2 cellular contexts compared by ENCODE assay signal in the genomic region with DNA sequence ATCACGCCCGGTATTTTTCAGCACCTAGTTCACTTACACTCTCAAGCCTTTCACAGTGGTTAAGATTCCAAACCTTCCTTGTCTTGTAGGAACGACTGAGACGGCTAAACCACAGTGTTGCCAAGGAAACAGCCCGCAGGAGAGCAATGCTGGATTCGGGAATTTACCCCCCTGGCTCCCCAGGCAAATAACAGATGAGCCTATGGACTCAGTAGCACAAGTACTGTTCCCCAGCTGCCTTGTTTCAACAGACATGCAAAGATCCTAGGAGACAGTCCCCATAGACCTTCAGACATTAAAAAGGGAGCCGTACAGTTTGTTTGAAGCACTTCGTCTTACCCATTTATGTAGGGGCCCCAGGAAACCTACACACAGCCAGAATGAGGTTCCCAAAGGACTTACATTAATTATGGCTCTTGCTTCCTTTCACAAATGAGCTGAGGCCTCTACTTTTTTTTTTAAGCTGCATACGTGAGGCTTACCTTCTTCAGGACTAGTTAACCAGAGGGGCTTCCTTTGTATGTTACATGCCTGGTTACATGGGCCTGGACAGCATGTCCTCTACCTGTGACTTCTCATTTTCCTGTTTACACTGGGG.
TF ChIP-seq lines count a peak whose summit lies in the region.

No MANE protein-coding gene starts in this region.

TF ChIP-seq in HepG2, 621 proteins besides CTCF, POLR2A, EP300 and RAD21:
- TF ChIP-seq, protein P1, sequence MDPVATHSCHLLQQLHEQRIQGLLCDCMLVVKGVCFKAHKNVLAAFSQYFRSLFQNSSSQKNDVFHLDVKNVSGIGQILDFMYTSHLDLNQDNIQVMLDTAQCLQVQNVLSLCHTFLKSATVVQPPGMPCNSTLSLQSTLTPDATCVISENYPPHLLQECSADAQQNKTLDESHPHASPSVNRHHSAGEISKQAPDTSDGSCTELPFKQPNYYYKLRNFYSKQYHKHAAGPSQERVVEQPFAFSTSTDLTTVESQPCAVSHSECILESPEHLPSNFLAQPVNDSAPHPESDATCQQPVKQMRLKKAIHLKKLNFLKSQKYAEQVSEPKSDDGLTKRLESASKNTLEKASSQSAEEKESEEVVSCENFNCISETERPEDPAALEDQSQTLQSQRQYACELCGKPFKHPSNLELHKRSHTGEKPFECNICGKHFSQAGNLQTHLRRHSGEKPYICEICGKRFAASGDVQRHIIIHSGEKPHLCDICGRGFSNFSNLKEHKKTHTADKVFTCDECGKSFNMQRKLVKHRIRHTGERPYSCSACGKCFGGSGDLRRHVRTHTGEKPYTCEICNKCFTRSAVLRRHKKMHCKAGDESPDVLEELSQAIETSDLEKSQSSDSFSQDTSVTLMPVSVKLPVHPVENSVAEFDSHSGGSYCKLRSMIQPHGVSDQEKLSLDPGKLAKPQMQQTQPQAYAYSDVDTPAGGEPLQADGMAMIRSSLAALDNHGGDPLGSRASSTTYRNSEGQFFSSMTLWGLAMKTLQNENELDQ (CRISPR knock-in tag; IDR thresholded peaks at IDR 0.05; ENCODE audit: borderline replicate concordance), result no peak
- TF ChIP-seq ZFYVE20 (CRISPR knock-in tag; IDR thresholded peaks at IDR 0.05; ENCODE audit: borderline replicate concordance, low read depth), result no peak
- peak; percentile 94 for TF ChIP-seq RBM22 (optimal IDR thresholded peaks at IDR 0.05; ENCODE audit: low read length)
- peak; percentile 58 for TF ChIP-seq POLR2AphosphoS5 (IDR thresholded peaks at IDR 0.05; ENCODE audit: low read depth, low read length)
- TF ChIP-seq, protein P2, sequence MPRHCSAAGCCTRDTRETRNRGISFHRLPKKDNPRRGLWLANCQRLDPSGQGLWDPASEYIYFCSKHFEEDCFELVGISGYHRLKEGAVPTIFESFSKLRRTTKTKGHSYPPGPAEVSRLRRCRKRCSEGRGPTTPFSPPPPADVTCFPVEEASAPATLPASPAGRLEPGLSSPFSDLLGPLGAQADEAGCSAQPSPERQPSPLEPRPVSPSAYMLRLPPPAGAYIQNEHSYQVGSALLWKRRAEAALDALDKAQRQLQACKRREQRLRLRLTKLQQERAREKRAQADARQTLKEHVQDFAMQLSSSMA (CRISPR knock-in tag; IDR thresholded peaks at IDR 0.05), result no peak
- peak; percentile 71 for TF ChIP-seq POLR2G (IDR thresholded peaks at IDR 0.05; ENCODE audit: low read depth, low read length)
- TF ChIP-seq, protein P3, sequence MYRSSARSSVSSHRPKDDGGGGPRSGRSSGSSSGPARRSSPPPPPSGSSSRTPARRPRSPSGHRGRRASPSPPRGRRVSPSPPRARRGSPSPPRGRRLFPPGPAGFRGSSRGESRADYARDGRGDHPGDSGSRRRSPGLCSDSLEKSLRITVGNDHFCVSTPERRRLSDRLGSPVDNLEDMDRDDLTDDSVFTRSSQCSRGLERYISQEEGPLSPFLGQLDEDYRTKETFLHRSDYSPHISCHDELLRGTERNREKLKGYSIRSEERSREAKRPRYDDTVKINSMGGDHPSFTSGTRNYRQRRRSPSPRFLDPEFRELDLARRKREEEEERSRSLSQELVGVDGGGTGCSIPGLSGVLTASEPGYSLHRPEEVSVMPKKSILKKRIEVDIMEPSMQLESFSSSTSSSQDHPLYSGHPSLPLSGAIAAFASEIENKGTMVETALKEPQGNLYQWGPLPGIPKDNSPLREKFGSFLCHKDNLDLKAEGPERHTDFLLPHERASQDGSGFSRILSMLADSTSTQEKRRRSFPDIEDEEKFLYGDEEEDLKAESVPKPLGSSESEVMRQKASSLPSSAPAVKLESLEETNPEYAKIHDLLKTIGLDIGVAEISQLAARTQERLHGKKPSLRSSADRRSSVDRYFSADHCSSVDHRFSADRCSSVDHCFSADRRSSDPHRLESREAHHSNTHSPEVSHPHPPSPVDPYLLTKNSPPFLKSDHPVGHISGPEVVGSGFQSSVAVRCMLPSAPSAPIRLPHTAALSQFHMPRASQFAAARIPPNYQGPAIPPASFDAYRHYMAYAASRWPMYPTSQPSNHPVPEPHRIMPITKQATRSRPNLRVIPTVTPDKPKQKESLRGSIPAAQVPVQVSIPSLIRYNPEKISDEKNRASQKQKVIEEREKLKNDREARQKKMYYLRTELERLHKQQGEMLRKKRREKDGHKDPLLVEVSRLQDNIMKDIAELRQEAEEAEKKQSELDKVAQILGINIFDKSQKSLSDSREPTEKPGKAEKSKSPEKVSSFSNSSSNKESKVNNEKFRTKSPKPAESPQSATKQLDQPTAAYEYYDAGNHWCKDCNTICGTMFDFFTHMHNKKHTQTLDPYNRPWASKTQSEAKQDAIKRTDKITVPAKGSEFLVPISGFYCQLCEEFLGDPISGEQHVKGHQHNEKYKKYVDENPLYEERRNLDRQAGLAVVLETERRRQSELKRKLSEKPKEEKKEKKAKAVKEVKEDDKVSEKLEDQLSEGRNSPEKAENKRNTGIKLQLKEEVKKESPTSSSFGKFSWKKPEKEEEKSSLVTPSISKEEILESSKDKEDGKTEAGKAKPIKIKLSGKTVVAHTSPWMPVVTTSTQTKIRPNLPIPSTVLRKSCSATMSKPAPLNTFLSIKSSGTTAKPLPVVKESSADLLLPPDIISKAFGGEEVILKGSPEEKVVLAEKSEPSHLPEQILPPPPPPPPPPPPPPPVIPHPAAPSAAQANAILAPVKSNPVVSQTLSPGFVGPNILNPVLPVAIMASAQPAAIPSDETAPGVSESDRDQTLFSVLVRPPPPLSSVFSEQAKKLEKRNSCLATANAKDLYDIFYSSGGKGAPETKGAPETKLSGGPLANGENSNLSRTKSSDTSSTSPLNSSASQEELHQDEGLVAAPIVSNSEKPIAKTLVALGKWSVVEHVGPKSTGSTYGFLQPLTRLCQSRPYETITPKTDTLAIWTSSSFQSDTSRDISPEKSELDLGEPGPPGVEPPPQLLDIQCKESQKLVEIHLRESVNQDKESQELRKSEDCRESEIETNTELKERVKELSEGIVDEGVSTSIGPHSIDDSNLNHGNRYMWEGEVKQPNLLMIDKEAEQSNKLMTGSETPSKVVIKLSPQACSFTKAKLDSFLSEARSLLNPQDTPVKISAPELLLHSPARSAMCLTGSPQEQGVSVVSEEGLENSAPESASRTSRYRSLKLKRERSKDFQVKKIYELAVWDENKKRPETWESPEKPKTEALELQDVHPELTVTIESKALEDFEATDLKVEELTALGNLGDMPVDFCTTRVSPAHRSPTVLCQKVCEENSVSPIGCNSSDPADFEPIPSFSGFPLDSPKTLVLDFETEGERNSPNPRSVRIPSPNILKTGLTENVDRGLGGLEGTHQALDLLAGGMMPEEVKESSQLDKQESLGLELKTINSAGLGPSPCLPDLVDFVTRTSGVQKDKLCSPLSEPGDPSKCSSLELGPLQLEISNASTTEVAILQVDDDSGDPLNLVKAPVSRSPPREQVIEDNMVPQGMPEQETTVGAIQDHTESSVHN (CRISPR knock-in tag; IDR thresholded peaks at IDR 0.05), result no peak
- TF ChIP-seq ZNF510 (CRISPR knock-in tag; IDR thresholded peaks at IDR 0.05; ENCODE audit: low read depth), result no peak
TF ChIP-seq in HepG2: peak in this region for 3.

TF ChIP-seq in endothelial cell of umbilical vein, 7 proteins besides CTCF, POLR2A, EP300 and RAD21:
- TF ChIP-seq POLR2AphosphoS5 (IDR thresholded peaks at IDR 0.05; ENCODE audit: insufficient read depth, low read depth, low read length), result peak; percentile 55
- TF ChIP-seq, protein P4, sequence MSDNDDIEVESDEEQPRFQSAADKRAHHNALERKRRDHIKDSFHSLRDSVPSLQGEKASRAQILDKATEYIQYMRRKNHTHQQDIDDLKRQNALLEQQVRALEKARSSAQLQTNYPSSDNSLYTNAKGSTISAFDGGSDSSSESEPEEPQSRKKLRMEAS (IDR thresholded peaks at IDR 0.05; ENCODE audit: insufficient read depth, insufficient read length), result no peak
